In the genomic region with DNA sequence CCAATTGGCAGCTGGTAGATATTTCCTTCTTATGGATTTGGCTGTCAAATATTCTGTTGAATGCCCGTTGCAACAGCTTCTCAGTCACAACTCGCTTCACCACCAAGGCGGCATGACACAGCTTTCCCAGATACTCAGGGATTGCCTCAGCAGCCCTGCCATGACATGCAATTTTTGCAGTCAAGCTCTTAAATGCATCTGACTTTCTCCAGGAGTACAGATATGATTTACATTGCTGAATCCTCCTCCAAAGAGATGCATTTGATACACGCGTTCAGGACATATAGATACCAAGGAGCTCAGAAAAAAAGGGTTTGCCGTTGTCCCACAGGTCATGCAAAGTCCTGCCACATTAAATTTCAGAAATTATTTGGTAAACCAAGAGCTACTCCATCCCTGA, we compare ENCODE assay signal across 33 cellular contexts. TPM values are rescaled to one million over a fixed set of nuclear protein-coding genes. Genes with fewer than 3 reads are reported as not detected.
"Had no signal": no experiment of that assay in that cellular context is flagged by ENCODE, and none has a peak within 500 bp of the region (broad histone marks: within the 10 kb centered on the region; RNA-seq: fewer than 3 reads in every experiment).

No MANE protein-coding gene starts in this region.

- DNase-seq: activated CD4-positive, alpha-beta T cell treated with anti-CD3 and anti-CD28 coated beads for 48 hours; activated CD4-positive, alpha-beta T cell treated with anti-CD3 and anti-CD28 coated beads, Interleukin-2, amount 50 U/mL, for 4 hours; activated CD4-positive, CD25-positive, alpha-beta regulatory T cell treated with anti-CD3 and anti-CD28 coated beads, Interleukin-2, amount 50 U/mL, for 72 hours; activated CD8-positive, alpha-beta memory T cell treated with anti-CD3 and anti-CD28 coated beads, Interleukin-2, amount 10 ng/mL, durations not matched to agents 7 days and 5 days; activated CD8-positive, alpha-beta T cell treated with anti-CD3 and anti-CD28 coated beads, Interleukin-2, amount 10 ng/mL, durations not matched to agents 7 days and 5 days; activated gamma-delta T cell; activated naive CD4-positive, alpha-beta T cell treated with anti-CD3 and anti-CD28 coated beads for 36 hours; activated naive CD8-positive, alpha-beta T cell treated with anti-CD3 and anti-CD28 coated beads for 36 hours; activated T-cell treated with anti-CD3 and anti-CD28 coated beads, Interleukin-2, amount 50 U/mL, for 48 hours; anterior cingulate cortex; MG63; MV-4-11; NCI-H1105; NCI-H1436; NCI-H1694 treated with DMSO at 0.1 percent for 48 hours; NCI-H2029 treated with DMSO at 0.1 percent for 48 hours; NCI-H345; NCI-H510A; NCI-H526 treated with DMSO at 0.1 percent for 48 hours; NCI-H82; RPMI8226; SHP77; SW 1271 had no signal

- H3K36me3 ChIP-seq: breast epithelium, MG63, SJSA1 had no signal

- H3K9ac ChIP-seq: KMS-11 had no signal

- H3K27ac ChIP-seq: KMS-11, SJSA1 had no signal

- H3K27me3 ChIP-seq: breast epithelium, MG63 had no signal

- ATAC-seq: activated CD8-positive, alpha-beta memory T cell treated with anti-CD3 and anti-CD28 coated beads, Interleukin-2, amount 10 ng/mL, durations not matched to agents 7 days and 5 days; activated CD8-positive, alpha-beta T cell treated with anti-CD3 and anti-CD28 coated beads, Interleukin-2, amount 10 ng/mL, durations not matched to agents 7 days and 5 days; activated T-helper 17 cell treated with anti-CD3 and anti-CD28 coated beads, Interleukin-2, amount 50 U/mL, for 72 hours; Panc1; SK-N-SH treated with all-trans-retinoic acid at 6 μM for 48 hours; WTC11 had no signal

- H3K4me1 ChIP-seq: breast epithelium, SJSA1 had no signal

- H3K4me3 ChIP-seq: breast epithelium, MG63, SJSA1 had no signal

- H3K9me3 ChIP-seq: breast epithelium, SJSA1 had no signal

- H3K4me2 ChIP-seq: KMS-11 had no signal

RNA-seq across cellular contexts. Expression of gene KRT5, which starts 6.5 kb away (rescaled TPM):
- total RNA-seq: activated CD8-positive, alpha-beta memory T cell treated with anti-CD3 and anti-CD28 coated beads, Interleukin-2, amount 10 ng/mL, durations not matched to agents 7 days and 5 days; activated CD8-positive, alpha-beta T cell treated with anti-CD3 and anti-CD28 coated beads, Interleukin-2, amount 10 ng/mL, durations not matched to agents 7 days and 5 days; activated naive CD4-positive, alpha-beta T cell treated with anti-CD3 and anti-CD28 coated beads for 36 hours; activated naive CD8-positive, alpha-beta T cell treated with anti-CD3 and anti-CD28 coated beads for 36 hours; activated T-helper 17 cell treated with anti-CD3 and anti-CD28 coated beads, Interleukin-2, amount 50 U/mL, for 72 hours; SJSA1; WTC11 had no signal
- polyA plus RNA-seq: IgD-negative memory B cell had no signal

RNA-seq across cellular contexts. Expression of gene KRT6A, which starts 20.7 kb away (rescaled TPM):
- total RNA-seq: activated CD8-positive, alpha-beta memory T cell treated with anti-CD3 and anti-CD28 coated beads, Interleukin-2, amount 10 ng/mL, durations not matched to agents 7 days and 5 days; activated CD8-positive, alpha-beta T cell treated with anti-CD3 and anti-CD28 coated beads, Interleukin-2, amount 10 ng/mL, durations not matched to agents 7 days and 5 days; activated naive CD4-positive, alpha-beta T cell treated with anti-CD3 and anti-CD28 coated beads for 36 hours; activated naive CD8-positive, alpha-beta T cell treated with anti-CD3 and anti-CD28 coated beads for 36 hours; activated T-helper 17 cell treated with anti-CD3 and anti-CD28 coated beads, Interleukin-2, amount 50 U/mL, for 72 hours; SJSA1; WTC11 had no signal
- polyA plus RNA-seq: IgD-negative memory B cell had no signal

RNA-seq across cellular contexts. Expression of gene KRT71, which starts 39.2 kb away (rescaled TPM):
- total RNA-seq: activated CD8-positive, alpha-beta memory T cell treated with anti-CD3 and anti-CD28 coated beads, Interleukin-2, amount 10 ng/mL, durations not matched to agents 7 days and 5 days; activated CD8-positive, alpha-beta T cell treated with anti-CD3 and anti-CD28 coated beads, Interleukin-2, amount 10 ng/mL, durations not matched to agents 7 days and 5 days; activated naive CD4-positive, alpha-beta T cell treated with anti-CD3 and anti-CD28 coated beads for 36 hours; activated naive CD8-positive, alpha-beta T cell treated with anti-CD3 and anti-CD28 coated beads for 36 hours; activated T-helper 17 cell treated with anti-CD3 and anti-CD28 coated beads, Interleukin-2, amount 50 U/mL, for 72 hours; OCI-LY7; SJSA1; WTC11 had no signal
- polyA plus RNA-seq: adipose tissue, IgD-negative memory B cell had no signal

RNA-seq across cellular contexts. Expression of gene KRT6C, which starts 40.1 kb away (rescaled TPM):
- total RNA-seq: activated CD8-positive, alpha-beta memory T cell treated with anti-CD3 and anti-CD28 coated beads, Interleukin-2, amount 10 ng/mL, durations not matched to agents 7 days and 5 days; activated CD8-positive, alpha-beta T cell treated with anti-CD3 and anti-CD28 coated beads, Interleukin-2, amount 10 ng/mL, durations not matched to agents 7 days and 5 days; activated naive CD4-positive, alpha-beta T cell treated with anti-CD3 and anti-CD28 coated beads for 36 hours; activated naive CD8-positive, alpha-beta T cell treated with anti-CD3 and anti-CD28 coated beads for 36 hours; activated T-helper 17 cell treated with anti-CD3 and anti-CD28 coated beads, Interleukin-2, amount 50 U/mL, for 72 hours; breast epithelium; OCI-LY7; SJSA1; WTC11 had no signal
- polyA plus RNA-seq: IgD-negative memory B cell had no signal

RNA-seq across cellular contexts. Expression of gene KRT74, which starts 59.9 kb away (rescaled TPM):
- total RNA-seq: activated CD8-positive, alpha-beta memory T cell treated with anti-CD3 and anti-CD28 coated beads, Interleukin-2, amount 10 ng/mL, durations not matched to agents 7 days and 5 days; activated CD8-positive, alpha-beta T cell treated with anti-CD3 and anti-CD28 coated beads, Interleukin-2, amount 10 ng/mL, durations not matched to agents 7 days and 5 days; activated naive CD4-positive, alpha-beta T cell treated with anti-CD3 and anti-CD28 coated beads for 36 hours; activated naive CD8-positive, alpha-beta T cell treated with anti-CD3 and anti-CD28 coated beads for 36 hours; activated T-helper 17 cell treated with anti-CD3 and anti-CD28 coated beads, Interleukin-2, amount 50 U/mL, for 72 hours; breast epithelium; OCI-LY7; SJSA1; WTC11 had no signal
- polyA plus RNA-seq: adipose tissue, IgD-negative memory B cell had no signal
